ENCODE assay signal across 18 cellular contexts in genomic region chr4:39004818-39005217, GRCh38. TPM values are rescaled to one million over a fixed set of nuclear protein-coding genes. Genes with fewer than 3 reads are reported as not detected.
"Had no signal": no experiment of that assay in that cellular context is flagged by ENCODE, and none has a peak within 500 bp of the region (broad histone marks: within the 10 kb centered on the region; RNA-seq: fewer than 3 reads in every experiment).

No MANE protein-coding gene starts in this region.

- H3K4me3 Mint-ChIP-seq: dendritic cell treated with granulocyte-macrophage colony-stimulating factor and Interleukin-4, amounts not matched to agents 40 ng/mL and 50 ng/mL, for 4 days; effector memory CD8-positive, alpha-beta T cell; natural killer cell; neural crest cell had no signal

- H3K27ac Mint-ChIP-seq: dendritic cell treated with granulocyte-macrophage colony-stimulating factor and Interleukin-4, amounts not matched to agents 40 ng/mL and 50 ng/mL, for 4 days; progenitor cell of endocrine pancreas had no signal

- ATAC-seq: effector memory CD8-positive, alpha-beta T cell; left colon; mucosa of descending colon; natural killer cell; right cardiac atrium had no signal

- DNase-seq: effector memory CD8-positive, alpha-beta T cell; foreskin melanocyte; head of caudate nucleus; hippocampal formation; left colon; mucosa of descending colon; natural killer cell; ovary; right cardiac atrium; small intestine; stimulated activated CD4-positive, alpha-beta T cell treated with anti-CD3 and anti-CD28 coated beads, Interleukin-12 subunit alpha, Interleukin-12 subunit beta, amount 100 ng/mL, for 4 hours; stimulated activated naive CD4-positive, alpha-beta T cell treated with Interleukin-2 at 50 U/mL for 16 hours; trophoblast cell had no signal

- H3K9me3 ChIP-seq: mucosa of descending colon, ovary had no signal

- H3K9me3 Mint-ChIP-seq: effector memory CD8-positive, alpha-beta T cell; natural killer cell had no signal

- H3K27me3 Mint-ChIP-seq: dendritic cell treated with granulocyte-macrophage colony-stimulating factor and Interleukin-4, amounts not matched to agents 40 ng/mL and 50 ng/mL, for 4 days; effector memory CD8-positive, alpha-beta T cell; progenitor cell of endocrine pancreas had no signal

- H3K4me3 ChIP-seq: esophagus muscularis mucosa, mucosa of descending colon, ovary had no signal

- H3K36me3 ChIP-seq: esophagus muscularis mucosa, ovary had no signal

- H3K27me3 ChIP-seq: esophagus muscularis mucosa, ovary had no signal

- H3K4me1 Mint-ChIP-seq: neural crest cell had no signal

- H3K27ac ChIP-seq: epithelial cell of prostate, esophagus muscularis mucosa, ovary had no signal

RNA-seq across cellular contexts. Expression of gene TMEM156, which starts 27.4 kb away (rescaled TPM):
- total RNA-seq: neural crest cell, progenitor cell of endocrine pancreas had no signal
